ENCODE assay signal across 8 cellular contexts in the genomic region with DNA sequence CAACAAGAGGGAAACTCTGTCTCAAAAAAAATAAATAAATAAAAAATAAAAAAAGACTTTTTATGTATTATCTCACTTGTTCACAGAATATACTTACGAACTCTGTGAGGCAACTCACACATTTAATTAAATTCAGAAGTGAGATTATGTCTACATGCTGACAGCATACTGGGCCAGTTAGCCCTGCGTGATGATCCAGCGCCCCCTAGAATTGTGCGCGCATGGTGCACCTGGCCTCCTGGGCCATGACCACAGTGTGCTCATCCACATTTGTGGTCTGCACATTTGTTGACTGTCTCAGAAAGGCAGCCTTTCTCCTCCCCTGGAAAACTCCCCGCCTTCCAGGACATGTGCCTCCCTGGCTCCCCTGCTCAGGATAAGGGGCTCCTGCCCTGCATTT. TPM values are rescaled to one million over a fixed set of nuclear protein-coding genes. Genes with fewer than 3 reads are reported as not detected.
DNase-seq lines count a peak whose midpoint lies in the region; ATAC-seq, FAIRE-seq and TF ChIP-seq lines count a peak whose summit lies in the region.
"Not testable (repeated sequence)": the region's sequence is repeated elsewhere in the genome, so short reads cannot be mapped to it uniquely, and the experiment has no call there.

No MANE protein-coding gene starts in this region.

- H3K4me1 Mint-ChIP-seq in T-cell; activated T-cell treated with anti-CD3 and anti-CD28 coated beads, Interleukin-2, amount 50 U/mL, for 4 hours (ENCODE audit: low read depth); endodermal cell: not testable (repeated sequence)

- H2AFZ ChIP-seq in HepG2 (ENCODE audit: low read length): not testable (repeated sequence)

- not testable (repeated sequence) for H3K9ac ChIP-seq in endodermal cell (ENCODE audit: extremely low read depth, low read length, poor library complexity, severe bottlenecking); HepG2 (ENCODE audit: insufficient read depth, low read depth, low read length)

- not testable (repeated sequence) for H3K27ac Mint-ChIP-seq in T-cell, endodermal cell

- not testable (repeated sequence) for H3K4me1 ChIP-seq in endodermal cell (ENCODE audit: control insufficient read depth, insufficient read depth, low read length); HepG2 (ENCODE audit: insufficient read depth, low read length)

- H3K4me3 ChIP-seq in AG09309 (ENCODE audit: control insufficient read depth, low read depth, low read length); GM12864 (ENCODE audit: low read depth, low read length); endodermal cell (ENCODE audit: low read length); HepG2 (replicated peaks in 1 of 3; ENCODE audit: insufficient read depth in 1 of 3, low read depth in 2 of 3, low read length in 3 of 3): not testable (repeated sequence)

- not testable (repeated sequence) for BruUV-seq in HepG2 (replicated peaks; lab: Mats Ljungman, UMichigan)

- not testable (repeated sequence) for TF ChIP-seq POLR2A in HepG2 (IDR thresholded peaks at IDR 0.05; ENCODE audit: insufficient read depth in 1 of 2, low read depth in 2 of 2, low read length in 2 of 2)

- H3K79me2 ChIP-seq in HepG2 (ENCODE audit: insufficient read depth, low read length): not testable (repeated sequence)

- not testable (repeated sequence) for FAIRE-seq in HepG2 (lab: Jason Lieb, UNC)

- H3K4me3 Mint-ChIP-seq in T-cell; activated T-cell treated with anti-CD3 and anti-CD28 coated beads, Interleukin-2, amount 50 U/mL, for 4 hours; endodermal cell: not testable (repeated sequence)

- intact Hi-C loops in HepG2 (cut with micrococcal nuclease; ENCODE audit: unreplicated experiment): not testable (repeated sequence)

- POLR2A ChIA-PET in T-cell (lab: Charles Lee); HepG2 (lab: Yijun Ruan, JAX): not testable (repeated sequence)

- TF ChIP-seq EP300 in HepG2 (IDR thresholded peaks at IDR 0.05; ENCODE audit: low read depth in 2 of 2, low read length in 2 of 2); HepG2 (CRISPR knock-in tag; IDR thresholded peaks at IDR 0.05; ENCODE audit: borderline replicate concordance): not testable (repeated sequence)

- in situ Hi-C loops in HepG2 (cut with HindIII; ENCODE audit: extremely low pct_ligation_motif_present, low pct_unique_long_range_greater_than_20kb): not testable (repeated sequence)

- CTCF ChIA-PET in T-cell (lab: Charles Lee); HepG2 (lab: Yijun Ruan, JAX; ENCODE audit: low intra/inter-chr PET ratio, low total read pairs): not testable (repeated sequence)

- TF ChIP-seq CTCF in AG09309 (IDR thresholded peaks at IDR 0.05; ENCODE audit: control insufficient read depth, insufficient read depth, low read depth, low read length, missing control alignments) (peak; percentile 7), GM12864 (IDR thresholded peaks at IDR 0.05; ENCODE audit: low read depth, low read length, missing control alignments) (peak; percentile 23), endodermal cell (conservative IDR thresholded peaks at IDR 0.05) (peak; percentile 74), HepG2 (CRISPR knock-in tag; IDR thresholded peaks at IDR 0.05) (peak; percentile 70)

- H3K36me3 ChIP-seq in endodermal cell (ENCODE audit: control insufficient read depth, insufficient read depth, low read length); HepG2 (replicated peaks in 1 of 2; ENCODE audit: control insufficient read depth in 1 of 2, insufficient read depth in 2 of 2, low read length in 2 of 2): not testable (repeated sequence)

- H3K27ac ChIP-seq in endodermal cell (ENCODE audit: low read depth, low read length); HepG2 (ENCODE audit: extremely low read length, insufficient read depth, low read length): not testable (repeated sequence)

- not testable (repeated sequence) for H3K27me3 Mint-ChIP-seq in T-cell; activated T-cell treated with anti-CD3 and anti-CD28 coated beads, Interleukin-2, amount 50 U/mL, for 4 hours (ENCODE audit: low read depth); endodermal cell (ENCODE audit: insufficient read depth)

- H3K27me3 ChIP-seq in endodermal cell (ENCODE audit: control insufficient read depth, insufficient read depth, low read length, poor library complexity, severe bottlenecking); HepG2 (ENCODE audit: control insufficient read depth in 1 of 2, insufficient read depth in 2 of 2, low read length in 2 of 2): not testable (repeated sequence)

- not testable (repeated sequence) for H3K36me3 Mint-ChIP-seq in T-cell; activated T-cell treated with anti-CD3 and anti-CD28 coated beads, Interleukin-2, amount 50 U/mL, for 4 hours (ENCODE audit: insufficient read depth); endodermal cell (ENCODE audit: low read depth)

- peak; percentile 42; the same call in 1 of the 2 replicates for TF ChIP-seq RAD21 in HepG2 (CRISPR knock-in tag; IDR thresholded peaks at IDR 0.05)

- not testable (repeated sequence) for H3K4me2 ChIP-seq in HepG2 (ENCODE audit: low read depth, low read length)

- not testable (repeated sequence) for DNase-seq in AG09309 (ENCODE audit: low read depth); GM12864 (ENCODE audit: low read depth)
- DNase-seq in MV-4-11 (lab: John Stamatoyannopoulos, UW) (peak; percentile 21), T-cell (peak in 7 of 34 experiments; percentile 10 to 33 (median 23)), endodermal cell (peak; percentile 80), HepG2 (ENCODE audit: low spot score) (peak; percentile 36)
- DNase-seq in activated T-cell treated with anti-CD3 and anti-CD28 coated beads, Interleukin-2, amount 50 U/mL, for 4 hours: peak; percentile 34
- DNase-seq in stimulated activated CD4-positive, alpha-beta T cell treated with anti-CD3 and anti-CD28 coated beads, Interleukin-2, amount 100 ng/mL, for 48 hours: peak; percentile 43 to 50

- H4K20me1 ChIP-seq in HepG2 (ENCODE audit: insufficient read depth, low read length): not testable (repeated sequence)

- 96 to 100% methylated on average over 1 to 5 of the region's 6 CpGs for WGBS in endodermal cell (ENCODE audit: insufficient coverage in 1 of 2, insufficient read length in 1 of 2), 2 experiments
- WGBS in HepG2 (ENCODE audit: low lambda C conversion rate): 78% methylated on average over 6 of the region's 6 CpGs

- not testable (repeated sequence) for H3K9me3 ChIP-seq in endodermal cell (ENCODE audit: control insufficient read depth, low read length); HepG2 (ENCODE audit: low read length)

- ATAC-seq in T-cell (replicated peaks in 1 of 4): peak in 3 of 4 experiments; percentile 44 to 61 (median 61)
- peak; percentile 67 to 69 for ATAC-seq in activated T-cell treated with anti-CD3 and anti-CD28 coated beads, Interleukin-2, amount 50 U/mL, for 4 hours
- ATAC-seq in HepG2: peak; percentile 62

- not testable (repeated sequence) for H3K9me3 Mint-ChIP-seq in T-cell; activated T-cell treated with anti-CD3 and anti-CD28 coated beads, Interleukin-2, amount 50 U/mL, for 4 hours; endodermal cell

RNA-seq across cellular contexts. Expression of gene SPN, which starts 42.5 kb away (rescaled TPM):
- total RNA-seq in T-cell (100 to 1,000 TPM; 124 to 172 (median 161) TPM), endodermal cell (under 1 TPM in 1 of 2 donors, not detected in 1; 0.86 TPM), HepG2 (2016; rRNA removed; fragmentation: Illumina TruSeq; extraction: Trizol) (0.22 and 0.38 TPM in 2 replicates)
- total RNA-seq in activated T-cell treated with anti-CD3 and anti-CD28 coated beads, Interleukin-2, amount 50 U/mL, for 4 hours: 10 to 100 TPM; 37.5 to 41.0 (median 39.9) TPM
- 0.28 TPM for polyA plus RNA-seq in endodermal cell (2013, experiment 1 of 2)
- polyA plus RNA-seq in endodermal cell (2013, experiment 2 of 2): 0.29 TPM
- total RNA-seq in HepG2 (2016; cell fraction: cytosol; rRNA removed; fragmentation: Illumina TruSeq; extraction: Trizol; ENCODE audit: low read depth): 0.10 TPM in 1 of 2 replicates, not detected in the other
- total RNA-seq in HepG2 (2016; cell fraction: insoluble cytoplasmic fraction; rRNA removed; fragmentation: Illumina TruSeq; extraction: Trizol): 0.10 and 0.35 TPM in 2 replicates
- 0.06 TPM in 1 of 2 replicates, not detected in the other for total RNA-seq in HepG2 (2016; cell fraction: membrane; rRNA removed; fragmentation: Illumina TruSeq; extraction: Trizol)
- 0.28 and 0.34 TPM in 2 replicates for total RNA-seq in HepG2 (2016; cell fraction: nucleus; rRNA removed; fragmentation: Illumina TruSeq; extraction: Trizol)
- 1.6 and 3.8 TPM in 2 replicates for polyA plus RNA-seq in HepG2 (2011; rRNA removed)
- polyA plus RNA-seq in HepG2 (2011; cell fraction: cytosol; rRNA removed): 0.94 and 1.1 TPM in 2 replicates
- polyA plus RNA-seq in HepG2 (2011; cell fraction: nucleus; rRNA removed): 1.1 and 2.5 TPM in 2 replicates
- 2.4 and 2.5 TPM in 2 replicates for polyA plus RNA-seq in HepG2 (2012)
- polyA plus RNA-seq in HepG2 (2016; cell fraction: cytosol; fragmentation: Illumina TruSeq; extraction: Trizol; ENCODE audit: low read depth): 0.07 and 0.09 TPM in 2 replicates
- polyA plus RNA-seq in HepG2 (2016; cell fraction: insoluble cytoplasmic fraction; fragmentation: Illumina TruSeq; extraction: Trizol; ENCODE audit: low read depth): 0.25 and 0.39 TPM in 2 replicates
- 0.13 and 0.23 TPM in 2 replicates for polyA plus RNA-seq in HepG2 (2016; cell fraction: membrane; fragmentation: Illumina TruSeq; extraction: Trizol; ENCODE audit: low read depth)
- 0.44 and 1.1 TPM in 2 replicates for polyA plus RNA-seq in HepG2 (2016; cell fraction: nucleus; fragmentation: Illumina TruSeq; extraction: Trizol; ENCODE audit: insufficient read depth, low read depth)
- polyA minus RNA-seq in HepG2 (2011; rRNA and poly(A)+ RNA removed; ENCODE audit: low replicate concordance): 1.7 and 5.3 TPM in 2 replicates
- polyA minus RNA-seq in HepG2 (2011; cell fraction: cytosol; rRNA and poly(A)+ RNA removed): 0.79 and 1.7 TPM in 2 replicates
- polyA minus RNA-seq in HepG2 (2011; cell fraction: nucleus; rRNA and poly(A)+ RNA removed): 0.52 and 1.4 TPM in 2 replicates

RNA-seq across cellular contexts. Expression of gene QPRT, which starts 58.4 kb away (rescaled TPM):
- total RNA-seq in T-cell (1 to 10 TPM; 1.4 to 2.5 (median 2.1) TPM), endodermal cell (100 to 1,000 TPM in 1 of 2 donors, 10 to 100 TPM in 1; 92.3 to 109 TPM), HepG2 (2016; rRNA removed; fragmentation: Illumina TruSeq; extraction: Trizol) (218 and 244 TPM in 2 replicates)
- total RNA-seq in activated T-cell treated with anti-CD3 and anti-CD28 coated beads, Interleukin-2, amount 50 U/mL, for 4 hours: 1 to 10 TPM; 1.9 to 3.0 (median 2.1) TPM
- polyA plus RNA-seq in endodermal cell (2013, experiment 1 of 2): 102 TPM
- 98.7 TPM for polyA plus RNA-seq in endodermal cell (2013, experiment 2 of 2)
- total RNA-seq in HepG2 (2016; cell fraction: cytosol; rRNA removed; fragmentation: Illumina TruSeq; extraction: Trizol; ENCODE audit: low read depth): 87.1 and 92.9 TPM in 2 replicates
- total RNA-seq in HepG2 (2016; cell fraction: insoluble cytoplasmic fraction; rRNA removed; fragmentation: Illumina TruSeq; extraction: Trizol): 223 and 253 TPM in 2 replicates
- 152 and 159 TPM in 2 replicates for total RNA-seq in HepG2 (2016; cell fraction: membrane; rRNA removed; fragmentation: Illumina TruSeq; extraction: Trizol)
- 99.3 and 115 TPM in 2 replicates for total RNA-seq in HepG2 (2016; cell fraction: nucleus; rRNA removed; fragmentation: Illumina TruSeq; extraction: Trizol)
- polyA plus RNA-seq in HepG2 (2011; rRNA removed): 130 and 137 TPM in 2 replicates
- 103 and 170 TPM in 2 replicates for polyA plus RNA-seq in HepG2 (2011; cell fraction: cytosol; rRNA removed)
- 80.0 and 88.2 TPM in 2 replicates for polyA plus RNA-seq in HepG2 (2011; cell fraction: nucleus; rRNA removed)
- 123 and 130 TPM in 2 replicates for polyA plus RNA-seq in HepG2 (2012)
- polyA plus RNA-seq in HepG2 (2016; cell fraction: cytosol; fragmentation: Illumina TruSeq; extraction: Trizol; ENCODE audit: low read depth): 105 and 118 TPM in 2 replicates
- polyA plus RNA-seq in HepG2 (2016; cell fraction: insoluble cytoplasmic fraction; fragmentation: Illumina TruSeq; extraction: Trizol; ENCODE audit: low read depth): 245 and 255 TPM in 2 replicates
- 133 and 135 TPM in 2 replicates for polyA plus RNA-seq in HepG2 (2016; cell fraction: membrane; fragmentation: Illumina TruSeq; extraction: Trizol; ENCODE audit: low read depth)
- polyA plus RNA-seq in HepG2 (2016; cell fraction: nucleus; fragmentation: Illumina TruSeq; extraction: Trizol; ENCODE audit: insufficient read depth, low read depth): 215 and 218 TPM in 2 replicates
- polyA minus RNA-seq in HepG2 (2011; rRNA and poly(A)+ RNA removed; ENCODE audit: low replicate concordance): 1.2 and 248 TPM in 2 replicates
- 160 and 171 TPM in 2 replicates for polyA minus RNA-seq in HepG2 (2011; cell fraction: cytosol; rRNA and poly(A)+ RNA removed)
- 30.1 and 34.9 TPM in 2 replicates for polyA minus RNA-seq in HepG2 (2011; cell fraction: nucleus; rRNA and poly(A)+ RNA removed)

Comparison
In these comparisons a context has a peak if more than half of its experiments do, and no peak if none do; other contexts are left out.
1. CTCF ChIP-seq: peak in every context shown above with its lines; median percentile 74 in endodermal cell; 70 in HepG2; 23 in GM12864; 7 in AG09309.
2. RNA of gene SPN, which starts 42.5 kb away (total RNA-seq): 124 to 172 TPM in T-cell and 37.5 to 41.0 TPM in activated T-cell treated with anti-CD3 and anti-CD28 coated beads, Interleukin-2, amount 50 U/mL, for 4 hours; 0.86 TPM in endodermal cell and 0.06 to 0.38 TPM in HepG2; every median in the first group is over 10 times any median in the second.
3. RNA of gene QPRT, which starts 58.4 kb away (total RNA-seq): 87.1 to 253 TPM in HepG2 and 92.3 to 109 TPM in endodermal cell; 1.4 to 2.5 TPM in T-cell and 1.9 to 3.0 TPM in activated T-cell treated with anti-CD3 and anti-CD28 coated beads, Interleukin-2, amount 50 U/mL, for 4 hours; every median in the first group is over 10 times any median in the second.
4. Peak in every context shown above with its lines, with median percentiles within 50 percentile points of each other: ATAC-seq.